17 cellular contexts compared by ENCODE assay signal in genomic region chr19:7729211-7729610, GRCh38. TPM values are rescaled to one million over a fixed set of nuclear protein-coding genes. Genes with fewer than 3 reads are reported as not detected.
DNase-seq lines count a peak whose midpoint lies in the region; TF ChIP-seq lines count a peak whose summit lies in the region.
"Had no signal": no experiment of that assay in that cellular context is flagged by ENCODE, and none has a peak within 500 bp of the region (broad histone marks: within the 10 kb centered on the region; RNA-seq: fewer than 3 reads in every experiment).

No MANE protein-coding gene starts in this region.

- peaks cover 64% of the 10 kb centered on the region for H3K27me3 ChIP-seq in iPS-18a (ENCODE audit: control insufficient read depth, insufficient read depth, low read length)
- peaks cover 5 to 93% (median 12%) of the 10 kb centered on the region in 4 donors for H3K27me3 ChIP-seq in esophagus squamous epithelium
- peaks cover 65% of the 10 kb centered on the region for H3K27me3 ChIP-seq in smooth muscle cell (ENCODE audit: low read depth)
- H3K27me3 ChIP-seq: ovary had no signal

- H4K20me1 ChIP-seq in smooth muscle cell (ENCODE audit: low read depth) = no peaks in the 10 kb centered on the region

- H3K4me1 ChIP-seq in iPS-18a (ENCODE audit: control insufficient read depth, low read depth, low read length) (no peaks in the 10 kb centered on the region), esophagus squamous epithelium (peaks cover 0 to 8% (median 3%) of the 10 kb centered on the region in 3 donors), smooth muscle cell (ENCODE audit: low read depth) (no peaks in the 10 kb centered on the region)
- H3K4me1 ChIP-seq: A549, uterus had no signal

- H3K9me3 ChIP-seq in iPS-18a (ENCODE audit: control insufficient read depth, low read depth, low read length) = no peaks in the 10 kb centered on the region
- H3K9me3 ChIP-seq in esophagus squamous epithelium = no peaks in the 10 kb centered on the region
- H3K9me3 ChIP-seq in smooth muscle cell (replicated peaks; ENCODE audit: low read depth) = no peaks in the 10 kb centered on the region
- H3K9me3 ChIP-seq: A549, MG63, ovary, uterus had no signal

- H3K79me2 ChIP-seq in smooth muscle cell (ENCODE audit: low read depth) = no peaks in the 10 kb centered on the region

- TF ChIP-seq CTCF in esophagus squamous epithelium (IDR thresholded peaks at IDR 0.05) (no peak), smooth muscle cell (IDR thresholded peaks at IDR 0.05; ENCODE audit: borderline replicate concordance, insufficient read depth, poor library complexity, severe bottlenecking) (no peak)

- H3K9ac ChIP-seq in iPS-18a (ENCODE audit: low read length) = no peak overlapping the region
- no peak overlapping the region for H3K9ac ChIP-seq in smooth muscle cell (ENCODE audit: low read depth)

- 7 to 24% methylated on average over 4 to 10 of the region's 16 CpGs for WGBS in esophagus squamous epithelium, 2 donors
- WGBS in smooth muscle cell (ENCODE audit: low lambda C conversion rate) = 41% methylated on average over 16 of the region's 16 CpGs

- H3F3A ChIP-seq in smooth muscle cell (ENCODE audit: low read depth) = no peaks in the 10 kb centered on the region

- no peak for TF ChIP-seq POLR2A in esophagus squamous epithelium (IDR thresholded peaks at IDR 0.05)

- H3K4me3 ChIP-seq in iPS-18a (ENCODE audit: low read length) = peak overlapping the region; percentile 44
- H3K4me3 ChIP-seq in esophagus squamous epithelium = no peak overlapping the region
- no peak overlapping the region for H3K4me3 ChIP-seq in smooth muscle cell
- H3K4me3 ChIP-seq: A549, MG63, ovary, SK-N-MC, uterus had no signal

- intact Hi-C loops in esophagus squamous epithelium (cut with DNase I) = no loop called here

- H3K27ac ChIP-seq in iPS-18a (ENCODE audit: low read length) = no peak overlapping the region
- H3K27ac ChIP-seq in esophagus squamous epithelium = no peak overlapping the region
- H3K27ac ChIP-seq in smooth muscle cell (ENCODE audit: low read depth) = no peak overlapping the region
- H3K27ac ChIP-seq: A549, epithelial cell of prostate, ovary, SK-N-MC, uterus had no signal

- H3K36me3 ChIP-seq in iPS-18a (ENCODE audit: control insufficient read depth, low read depth, low read length) = no peaks in the 10 kb centered on the region
- H3K36me3 ChIP-seq in esophagus squamous epithelium = no peaks in the 10 kb centered on the region
- no peaks in the 10 kb centered on the region for H3K36me3 ChIP-seq in smooth muscle cell (ENCODE audit: low read depth)
- H3K36me3 ChIP-seq: MG63, ovary, uterus had no signal

- H2AFZ ChIP-seq in smooth muscle cell (ENCODE audit: low read depth) = no peak overlapping the region

- peak; percentile 36 for DNase-seq in NCI-H748 (lab: John Stamatoyannopoulos, UW; ENCODE audit: unreplicated experiment)
- no peak for DNase-seq in NCI-H748 treated with DMSO at 0.1 percent for 48 hours (lab: John Stamatoyannopoulos, UW)
- peak; percentile 2 for DNase-seq in LoVo (ENCODE audit: low spot score)
- DNase-seq in esophagus squamous epithelium (lab: John Stamatoyannopoulos, UW) = no peak
- no peak for DNase-seq in smooth muscle cell (lab: John Stamatoyannopoulos, UW; ENCODE audit: unreplicated experiment)
- DNase-seq: activated gamma-delta T cell, aorta, MG63, ovary, uterus had no signal

- no peak overlapping the region for H3K4me2 ChIP-seq in smooth muscle cell
- H3K4me2 ChIP-seq: A549 had no signal

RNA-seq across cellular contexts. Expression of gene CLEC4G, which starts 2.7 kb away (rescaled TPM):
- total RNA-seq in esophagus squamous epithelium = 1 to 10 TPM in 2 of 4 donors, under 1 TPM in 1, not detected in 1; 0.18 to 3.2 (median 1.1) TPM
- not detected in 2 replicates for total RNA-seq in smooth muscle cell
- not detected in 2 replicates for polyA plus RNA-seq in smooth muscle cell
- total RNA-seq: G401, uterus had no signal
- polyA plus RNA-seq: A549 had no signal

RNA-seq across cellular contexts. Expression of gene CD209, which starts 18.1 kb away (rescaled TPM):
- total RNA-seq in esophagus squamous epithelium = 1 to 10 TPM in 2 of 4 donors, under 1 TPM in 1, not detected in 1; 0.40 to 4.9 (median 4.0) TPM
- not detected in 2 replicates for total RNA-seq in smooth muscle cell
- polyA plus RNA-seq in smooth muscle cell = not detected in 2 replicates
- total RNA-seq: G401 had no signal
- polyA plus RNA-seq: A549 had no signal

RNA-seq across cellular contexts. Expression of gene FCER2, which starts 27.3 kb away (rescaled TPM):
- not detected for total RNA-seq in esophagus squamous epithelium
- total RNA-seq in smooth muscle cell = not detected in 2 replicates
- not detected in 2 replicates for polyA plus RNA-seq in smooth muscle cell
- total RNA-seq: G401 had no signal
- polyA plus RNA-seq: A549, aorta had no signal

RNA-seq across cellular contexts. Expression of gene CLEC4M, which starts 33.8 kb away (rescaled TPM):
- not detected for total RNA-seq in esophagus squamous epithelium
- total RNA-seq in smooth muscle cell = not detected in 2 replicates
- not detected in 2 replicates for polyA plus RNA-seq in smooth muscle cell
- total RNA-seq: aorta, G401, mononuclear cell, skeletal muscle tissue had no signal
- polyA plus RNA-seq: A549 had no signal

RNA-seq across cellular contexts. Expression of gene TRAPPC5, which starts 48.6 kb away (rescaled TPM):
- total RNA-seq in esophagus squamous epithelium (10 to 100 TPM; 52.3 to 91.5 (median 77.4) TPM), smooth muscle cell (61.4 and 61.8 TPM in 2 replicates)
- polyA plus RNA-seq in smooth muscle cell = 166 and 174 TPM in 2 replicates

Comparison
In these comparisons a context has a peak if more than half of its experiments do, and no peak if none do; other contexts are left out.
1. DNase-seq: peak in NCI-H748 (single experiment) and LoVo (single experiment); none in NCI-H748 treated with DMSO at 0.1 percent for 48 hours (single experiment), esophagus squamous epithelium (single experiment) and smooth muscle cell (single experiment).